Comparison of ENCODE assay signal across 1 cellular context in genomic region chr2:290090-290722, GRCh38.
TF ChIP-seq lines count a peak whose summit lies in the region.

No MANE protein-coding gene starts in this region.

TF ChIP-seq in IMR-90, 13 proteins besides CTCF, POLR2A, EP300 and RAD21:
- peak; percentile 44; the same call in 1 of the 2 replicates for TF ChIP-seq MAZ (IDR thresholded peaks at IDR 0.05; ENCODE audit: borderline replicate concordance, low read depth, low read length)
- TF ChIP-seq SMC3 (IDR thresholded peaks at IDR 0.05; ENCODE audit: low read depth, low read length) = peak; percentile 71
- no peak for TF ChIP-seq RCOR1 (IDR thresholded peaks at IDR 0.05; ENCODE audit: insufficient replicate concordance, low read length)
